In the genomic region with DNA sequence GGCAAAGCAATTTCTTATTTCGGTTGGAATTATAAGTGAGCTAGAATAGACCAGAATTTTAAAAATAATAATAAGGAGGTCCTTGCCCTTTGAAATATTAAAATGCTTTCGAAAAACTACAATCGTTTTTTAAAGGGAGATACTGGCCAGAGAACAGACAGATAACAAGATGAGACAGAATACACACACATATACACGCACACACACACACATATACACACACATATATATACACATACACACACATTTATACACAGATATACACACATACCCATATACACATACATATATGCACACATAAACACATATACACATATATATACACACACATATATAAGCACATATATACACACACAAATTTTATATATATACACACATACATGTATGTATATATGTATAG, we compare ENCODE assay signal across 7 cellular contexts.
"Had no signal": no experiment of that assay in that cellular context is flagged by ENCODE, and none has a peak within 500 bp of the region (broad histone marks: within the 10 kb centered on the region; RNA-seq: fewer than 3 reads in every experiment).

No MANE protein-coding gene starts in this region.

- DNase-seq: IMR-90, KG1 had no signal

- H3K4me3 Mint-ChIP-seq: IgD-negative memory B cell had no signal

- H3K4me2 ChIP-seq: KMS-11 had no signal

- H3K27ac Mint-ChIP-seq: IgD-negative memory B cell had no signal

- FAIRE-seq: HepG2, HTR-8/SVneo had no signal

- H3K27ac ChIP-seq: HL-60, KMS-11 had no signal

- H3K4me1 Mint-ChIP-seq: IgD-negative memory B cell had no signal

- ATAC-seq: HepG2 had no signal

- H3K9ac ChIP-seq: KMS-11 had no signal
